ENCODE assay signal across 16 cellular contexts in the genomic region with DNA sequence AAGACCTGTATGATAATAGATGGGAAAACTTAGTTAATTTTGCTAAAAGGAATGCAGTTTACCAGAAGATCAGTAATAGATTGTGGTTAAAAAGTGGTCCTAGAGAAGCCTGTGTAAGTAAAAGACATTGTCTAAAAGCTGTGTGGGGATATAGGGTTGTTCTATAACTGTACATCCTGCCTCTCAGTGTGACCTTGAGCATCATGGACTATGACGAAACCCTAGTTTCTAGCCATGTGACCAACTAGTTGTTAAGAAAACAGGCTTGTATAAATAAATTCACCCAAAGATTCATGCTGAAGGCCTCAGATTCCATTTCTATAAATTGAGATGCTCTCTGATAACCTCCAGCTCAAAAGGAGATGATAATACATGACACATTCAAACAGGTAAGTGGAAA.
A peak's percentile ranks its signal among the peaks of the same experiment; 100 is the strongest.
DNase-seq lines count a peak whose midpoint lies in the region; ATAC-seq lines count a peak whose summit lies in the region.
"Had no signal": no experiment of that assay in that cellular context is flagged by ENCODE, and none has a peak within 500 bp of the region (broad histone marks: within the 10 kb centered on the region; RNA-seq: fewer than 3 reads in every experiment).

No MANE protein-coding gene starts in this region.

- no peak overlapping the region for H3K4me3 Mint-ChIP-seq in activated naive CD8-positive, alpha-beta T cell treated with anti-CD3 and anti-CD28 coated beads for 36 hours
- H3K4me3 Mint-ChIP-seq: immature natural killer cell, T-helper 17 cell had no signal

- DNase-seq in iris pigment epithelial cell (ENCODE audit: low read depth) (peak; percentile 86), NCI-H82 (lab: John Stamatoyannopoulos, UW) (no peak), OCI-M2 (lab: John Stamatoyannopoulos, UW; ENCODE audit: unreplicated experiment) (no peak)
- DNase-seq in activated naive CD8-positive, alpha-beta T cell treated with anti-CD3 and anti-CD28 coated beads for 36 hours: no peak
- DNase-seq in activated effector memory CD4-positive, alpha-beta T cell treated with Interleukin-2 at 50 U/mL for 16 hours: no peak
- DNase-seq: activated effector memory CD4-positive, alpha-beta T cell treated with anti-CD3 and anti-CD28 coated beads, Interleukin-2, amount 50 U/mL, for 16 hours; DMS79 treated with DMSO at 0.1 percent for 48 hours; effector CD4-positive, alpha-beta T cell; immature natural killer cell; midbrain; NCI-H1417; T-helper 17 cell had no signal

- H3K27ac Mint-ChIP-seq in activated naive CD8-positive, alpha-beta T cell treated with anti-CD3 and anti-CD28 coated beads for 36 hours: no peak overlapping the region
- H3K27ac Mint-ChIP-seq: T-helper 17 cell had no signal

- H3K9me3 Mint-ChIP-seq in activated naive CD8-positive, alpha-beta T cell treated with anti-CD3 and anti-CD28 coated beads for 36 hours: peaks cover 2% of the 10 kb centered on the region

- H3K36me3 Mint-ChIP-seq in activated naive CD8-positive, alpha-beta T cell treated with anti-CD3 and anti-CD28 coated beads for 36 hours: no peaks in the 10 kb centered on the region

- H3K27me3 Mint-ChIP-seq in activated naive CD8-positive, alpha-beta T cell treated with anti-CD3 and anti-CD28 coated beads for 36 hours: no peaks in the 10 kb centered on the region
- H3K27me3 Mint-ChIP-seq: T-helper 17 cell had no signal

- ATAC-seq in GM19324 (IDR thresholded peaks at IDR 0.05; ENCODE audit: low FRiP score, unreplicated experiment) (peak; percentile 79), HG02642 (IDR thresholded peaks at IDR 0.05; ENCODE audit: poor library complexity, unreplicated experiment) (peak; percentile 76), HG03442 (IDR thresholded peaks at IDR 0.05; ENCODE audit: unreplicated experiment) (peak; percentile 91)
- ATAC-seq: gastroesophageal sphincter, T-helper 17 cell had no signal

- no peaks in the 10 kb centered on the region for H3K4me1 Mint-ChIP-seq in activated naive CD8-positive, alpha-beta T cell treated with anti-CD3 and anti-CD28 coated beads for 36 hours
- H3K4me1 Mint-ChIP-seq: T-helper 17 cell had no signal
